1 cellular context compared by ENCODE assay signal in genomic region chr18:10249270-10249669, GRCh38.
TF ChIP-seq lines count a peak whose summit lies in the region.

No MANE protein-coding gene starts in this region.

TF ChIP-seq in WTC11, 78 proteins besides CTCF, POLR2A, EP300 and RAD21 (continued from another document):
- TF ChIP-seq ARID4B (CRISPR knock-in tag; IDR thresholded peaks at IDR 0.05; ENCODE audit: borderline replicate concordance) = no peak
- no peak for TF ChIP-seq ELF4 (CRISPR knock-in tag; IDR thresholded peaks at IDR 0.05; ENCODE audit: low read depth)
- TF ChIP-seq NFATC4 (CRISPR knock-in tag; IDR thresholded peaks at IDR 0.05) = no peak
